Comparison of ENCODE assay signal across 16 cellular contexts in the genomic region with DNA sequence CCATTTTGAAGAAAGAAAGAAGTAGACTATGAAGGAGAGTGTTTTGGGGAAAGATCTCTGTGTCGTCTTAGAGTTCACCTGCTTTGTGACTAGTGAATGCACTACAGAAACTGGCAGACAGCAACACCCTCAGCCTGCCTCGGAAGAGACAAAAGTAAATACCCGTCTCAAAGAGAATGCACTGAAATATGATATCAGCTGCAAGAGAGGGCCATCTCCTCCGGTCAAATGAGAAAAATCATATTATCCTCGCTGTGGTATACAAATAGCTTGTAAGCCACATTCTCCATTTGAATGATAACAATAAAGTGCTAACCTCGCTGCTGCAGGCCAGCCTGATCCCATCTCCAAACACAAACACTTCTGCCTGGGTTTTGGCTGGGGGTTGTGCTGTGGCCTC. TPM values are rescaled to one million over a fixed set of nuclear protein-coding genes. Genes with fewer than 3 reads are reported as not detected.
A peak's percentile ranks its signal among the peaks of the same experiment; 100 is the strongest.
DNase-seq lines count a peak whose midpoint lies in the region; TF ChIP-seq lines count a peak whose summit lies in the region.
"Had no signal": no experiment of that assay in that cellular context is flagged by ENCODE, and none has a peak within 500 bp of the region (broad histone marks: within the 10 kb centered on the region; RNA-seq: fewer than 3 reads in every experiment).

No MANE protein-coding gene starts in this region.

- no peak for TF ChIP-seq CTCF in glutamatergic neuron (IDR thresholded peaks at IDR 0.05; ENCODE audit: partially characterized antibody, unreplicated experiment)

- H3K9me3 Mint-ChIP-seq in glutamatergic neuron (ENCODE audit: unreplicated experiment) = no peaks in the 10 kb centered on the region
- H3K9me3 Mint-ChIP-seq: activated B cell treated with CpG ODN at 0.5 μM for 24 hours; activated naive CD8-positive, alpha-beta T cell treated with anti-CD3 and anti-CD28 coated beads for 36 hours; activated T-cell treated with anti-CD3 and anti-CD28 coated beads, Interleukin-2, amount 50 U/mL, for 4 hours; CD4-positive, alpha-beta memory T cell had no signal

- DNase-seq in DMS 273 (lab: John Stamatoyannopoulos, UW; ENCODE audit: unreplicated experiment) (peak; percentile 70), NCI-H1092 (lab: John Stamatoyannopoulos, UW) (peak; percentile 69), NCI-H345 (lab: John Stamatoyannopoulos, UW) (peak; percentile 47), glutamatergic neuron (no peak), ACHN (no peak), ecto neural progenitor cell (ENCODE audit: low spot score) (no peak), GM19240 (ENCODE audit: insufficient read length, low spot score) (no peak)
- DNase-seq in activated naive CD4-positive, alpha-beta T cell (lab: John Stamatoyannopoulos, UW) = no peak
- DNase-seq: activated B cell treated with CpG ODN at 0.5 μM for 24 hours; activated naive CD8-positive, alpha-beta T cell treated with anti-CD3 and anti-CD28 coated beads for 36 hours; activated T-cell treated with anti-CD3 and anti-CD28 coated beads, Interleukin-2, amount 50 U/mL, for 4 hours; CD4-positive, alpha-beta memory T cell; EL; KBM-7; occipital lobe; substantia nigra had no signal

- H3K27me3 Mint-ChIP-seq in glutamatergic neuron (ENCODE audit: unreplicated experiment) = peaks cover 3% of the 10 kb centered on the region
- H3K27me3 Mint-ChIP-seq: activated B cell treated with CpG ODN at 0.5 μM for 24 hours; activated naive CD8-positive, alpha-beta T cell treated with anti-CD3 and anti-CD28 coated beads for 36 hours; CD4-positive, alpha-beta memory T cell had no signal

- in situ Hi-C loops in ACHN (cut with HindIII; ENCODE audit: low pct_ligation_motif_present, low pct_unique_long_range_greater_than_20kb, low sequenced_read_pairs) = no loop called here

- H3K4me3 Mint-ChIP-seq in glutamatergic neuron (ENCODE audit: unreplicated experiment) = peak overlapping the region; percentile 57
- H3K4me3 Mint-ChIP-seq: activated B cell treated with CpG ODN at 0.5 μM for 24 hours; activated naive CD8-positive, alpha-beta T cell treated with anti-CD3 and anti-CD28 coated beads for 36 hours; activated T-cell treated with anti-CD3 and anti-CD28 coated beads, Interleukin-2, amount 50 U/mL, for 4 hours; CD4-positive, alpha-beta memory T cell had no signal

- H3K27ac Mint-ChIP-seq in glutamatergic neuron (ENCODE audit: unreplicated experiment) = peak overlapping the region; percentile 93
- H3K27ac Mint-ChIP-seq: activated B cell treated with CpG ODN at 0.5 μM for 24 hours; activated naive CD8-positive, alpha-beta T cell treated with anti-CD3 and anti-CD28 coated beads for 36 hours; CD4-positive, alpha-beta memory T cell had no signal

- peaks cover 66% of the 10 kb centered on the region for H3K4me1 Mint-ChIP-seq in glutamatergic neuron (ENCODE audit: low read depth, unreplicated experiment)
- H3K4me1 Mint-ChIP-seq: activated B cell treated with CpG ODN at 0.5 μM for 24 hours; CD4-positive, alpha-beta memory T cell had no signal

- H3K36me3 Mint-ChIP-seq in glutamatergic neuron (ENCODE audit: unreplicated experiment) = no peaks in the 10 kb centered on the region

RNA-seq across cellular contexts. Expression of gene ALPK1, which starts 46.2 kb away (rescaled TPM):
- total RNA-seq in glutamatergic neuron (ENCODE audit: unreplicated experiment) = 0.86 TPM

RNA-seq across cellular contexts. Expression of gene TIFA, which starts 57.6 kb away (rescaled TPM):
- 3.0 TPM for total RNA-seq in glutamatergic neuron (ENCODE audit: unreplicated experiment)

Comparison
In these comparisons a context has a peak if more than half of its experiments do, and no peak if none do; other contexts are left out.
1. DNase-seq: peak in DMS 273 (single experiment), NCI-H1092 (single experiment) and NCI-H345 (single experiment); none in glutamatergic neuron (single experiment), activated naive CD4-positive, alpha-beta T cell (0 of 4), ACHN (single experiment), ecto neural progenitor cell (single experiment) and GM19240 (single experiment).